8 cellular contexts compared by ENCODE assay signal in genomic region chr15:34993877-34994276, GRCh38. TPM values are rescaled to one million over a fixed set of nuclear protein-coding genes. Genes with fewer than 3 reads are reported as not detected.
DNase-seq lines count a peak whose midpoint lies in the region; ATAC-seq lines count a peak whose summit lies in the region.

No MANE protein-coding gene starts in this region.

- ATAC-seq in HG02642 (IDR thresholded peaks at IDR 0.05; ENCODE audit: poor library complexity, unreplicated experiment): peak; percentile 95
- peak; percentile 94 for ATAC-seq in HG03575 (IDR thresholded peaks at IDR 0.05; ENCODE audit: extremely low read depth, insufficient number of reproducible peaks, low FRiP score, unreplicated experiment)

- peak; percentile 34 for DNase-seq in stimulated activated CD4-positive, alpha-beta T cell treated with anti-CD3 and anti-CD28 coated beads, Interleukin-4, amount 100 ng/mL, for 24 hours
- DNase-seq in stimulated activated CD4-positive, alpha-beta T cell treated with anti-CD3 and anti-CD28 coated beads, Interleukin-12 subunit alpha, Interleukin-12 subunit beta, amount 100 ng/mL, for 4 hours: no peak
- DNase-seq in NCI-H2081 (lab: John Stamatoyannopoulos, UW): no peak
- DNase-seq in mesenteric fat pad (ENCODE audit: low spot score): no peak
- no peak for DNase-seq in A172 (ENCODE audit: low spot score)
- DNase-seq in globus pallidus (ENCODE audit: low spot score): no peak

RNA-seq across cellular contexts. Expression of gene ZNF770, which starts 5.8 kb away (rescaled TPM):
- total RNA-seq in mesenteric fat pad: 27.2 TPM
- 15.3 and 15.7 TPM in 2 replicates for total RNA-seq in A172 (2014; rRNA removed; shearing (Covaris generic))

RNA-seq across cellular contexts. Expression of gene AQR, which starts 24.3 kb away (rescaled TPM):
- total RNA-seq in mesenteric fat pad: 31.5 TPM
- 23.8 and 29.3 TPM in 2 replicates for total RNA-seq in A172 (2014; rRNA removed; shearing (Covaris generic))
